10 cellular contexts compared by ENCODE assay signal in the genomic region with DNA sequence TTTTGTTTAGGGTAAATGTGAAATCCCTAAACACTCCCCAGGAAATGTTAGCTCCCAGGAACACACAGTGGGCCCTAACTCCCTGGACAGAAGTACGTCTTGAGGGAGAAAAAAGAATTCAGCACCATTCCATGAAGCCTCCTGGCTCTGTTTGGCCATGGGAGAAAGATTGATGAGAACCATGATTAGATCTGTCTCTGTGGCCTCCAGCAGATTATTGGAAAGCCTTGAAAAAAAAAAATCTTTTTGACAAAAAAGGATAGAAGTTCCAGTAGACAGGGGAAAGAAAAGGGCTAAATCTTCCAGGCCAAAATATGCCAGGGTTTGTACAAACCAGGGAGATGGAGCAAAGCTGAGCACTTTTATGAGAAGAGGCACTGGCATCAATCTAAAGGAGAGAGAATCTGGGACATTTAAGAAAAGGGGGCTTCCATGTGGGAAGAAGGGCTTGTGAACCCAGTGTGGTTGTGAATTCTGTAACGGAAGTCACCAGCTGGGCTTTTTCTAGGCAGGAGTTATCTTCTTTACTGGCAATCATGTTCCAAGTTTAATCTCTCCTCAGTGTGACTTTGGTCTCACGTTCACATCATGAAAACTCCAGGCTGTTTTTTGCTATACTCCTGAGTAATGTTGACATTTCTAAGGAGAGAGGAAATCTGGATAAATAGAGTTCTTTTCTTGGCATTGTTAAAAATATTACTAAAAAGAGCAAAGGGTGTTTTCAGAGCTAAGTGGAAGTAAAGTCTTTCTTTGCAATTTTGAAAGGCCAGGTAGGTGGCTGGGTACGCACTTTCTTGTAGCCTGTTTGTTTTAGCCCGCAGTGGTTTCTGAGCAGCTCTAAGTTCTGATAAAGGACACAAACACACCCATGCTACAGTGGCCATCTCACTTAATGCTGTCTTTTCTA.
A peak's percentile ranks its signal among the peaks of the same experiment; 100 is the strongest.
DNase-seq lines count a peak whose midpoint lies in the region; ATAC-seq and TF ChIP-seq lines count a peak whose summit lies in the region.
"Had no signal": no experiment of that assay in that cellular context is flagged by ENCODE, and none has a peak within 500 bp of the region (broad histone marks: within the 10 kb centered on the region; RNA-seq: fewer than 3 reads in every experiment).

No MANE protein-coding gene starts in this region.

- H3K4me1 Mint-ChIP-seq in endothelial cell (ENCODE audit: unreplicated experiment) = peaks cover 86% of the 10 kb centered on the region

- intact Hi-C loops in lower leg skin (cut with DNase I; ENCODE audit: low total_unique reads) = loop anchor here (5.0 to 10.0 kb wide), 3 partner anchors 302 to 571 kb away; no protein-coding TSS in a partner anchor

- no peaks in the 10 kb centered on the region for H3K36me3 Mint-ChIP-seq in endothelial cell (ENCODE audit: low read depth, unreplicated experiment)

- no peak overlapping the region for H3K4me3 ChIP-seq in RWPE2 (ENCODE audit: severe bottlenecking)
- no peak overlapping the region for H3K4me3 ChIP-seq in mesodermal cell (ENCODE audit: extremely low read depth, insufficient read depth, low read length, poor library complexity, severe bottlenecking)
- no peak overlapping the region for H3K4me3 ChIP-seq in thymus (ENCODE audit: low read length)
- H3K4me3 ChIP-seq in lower leg skin (ENCODE audit: low read depth, poor library complexity, severe bottlenecking) = no peak overlapping the region

- H3K4me3 Mint-ChIP-seq in endothelial cell (ENCODE audit: unreplicated experiment) = no peak overlapping the region

- TF ChIP-seq POLR2A in lower leg skin (IDR thresholded peaks at IDR 0.05) = no peak

- DNase-seq in RWPE2 (ENCODE audit: low spot score) (no peak), endothelial cell (ENCODE audit: low spot score) (no peak), NCI-H526 treated with DMSO at 0.1 percent for 48 hours (lab: John Stamatoyannopoulos, UW) (no peak), lower leg skin (ENCODE audit: low spot score in 2 of 2) (no peak), GF-D8 (lab: John Stamatoyannopoulos, UW) (no peak)
- DNase-seq: activated gamma-delta T cell treated with Interleukin-2 at 50 U/mL for 16 hours, NCI-H345 had no signal

- 73 to 74% methylated on average over 4 of the region's 5 CpGs for WGBS in mesodermal cell (ENCODE audit: insufficient coverage in 2 of 2), 2 experiments
- WGBS in thymus = 88% methylated on average over 5 of the region's 5 CpGs
- 35 to 36% methylated on average over 5 of the region's 5 CpGs for WGBS in lower leg skin, 2 donors

- no peaks in the 10 kb centered on the region for H3K9me3 ChIP-seq in RWPE2 (ENCODE audit: severe bottlenecking)
- no peaks in the 10 kb centered on the region for H3K9me3 ChIP-seq in mesodermal cell (ENCODE audit: control insufficient read depth, low read length)
- no peaks in the 10 kb centered on the region for H3K9me3 ChIP-seq in thymus (ENCODE audit: control insufficient read depth)

- no peak for TF ChIP-seq CTCF in RWPE2 (IDR thresholded peaks at IDR 0.05; ENCODE audit: poor library complexity, severe bottlenecking)
- TF ChIP-seq CTCF in endothelial cell (IDR thresholded peaks at IDR 0.05; ENCODE audit: unreplicated experiment) = no peak
- no peak for TF ChIP-seq CTCF in lower leg skin (IDR thresholded peaks at IDR 0.05)

- ATAC-seq in RWPE2 (ENCODE audit: low read depth) (no peak), HG03039 (IDR thresholded peaks at IDR 0.05; ENCODE audit: unreplicated experiment) (no peak)

- peaks cover 54% of the 10 kb centered on the region for H3K4me1 ChIP-seq in RWPE2 (ENCODE audit: insufficient read depth, poor library complexity, severe bottlenecking)
- H3K4me1 ChIP-seq in mesodermal cell (ENCODE audit: control insufficient read depth, insufficient read depth, low read length, poor library complexity, severe bottlenecking) = peaks cover 63% of the 10 kb centered on the region
- peaks cover 7% of the 10 kb centered on the region for H3K4me1 ChIP-seq in thymus (ENCODE audit: control insufficient read depth, insufficient read depth, low read length)

- H3K36me3 ChIP-seq in RWPE2 (ENCODE audit: low read depth) (no peaks in the 10 kb centered on the region), mesodermal cell (ENCODE audit: control insufficient read depth, insufficient read depth, low read length) (no peaks in the 10 kb centered on the region), thymus (ENCODE audit: control insufficient read depth, insufficient read depth) (no peaks in the 10 kb centered on the region)

- no peaks in the 10 kb centered on the region for H3K9me3 Mint-ChIP-seq in endothelial cell (ENCODE audit: unreplicated experiment)

- H3K27me3 ChIP-seq in RWPE2 (ENCODE audit: insufficient read depth, poor library complexity, severe bottlenecking) (no peaks in the 10 kb centered on the region), thymus (ENCODE audit: control insufficient read depth, insufficient read depth) (no peaks in the 10 kb centered on the region)

- peaks cover 3% of the 10 kb centered on the region for H3K27me3 Mint-ChIP-seq in endothelial cell (ENCODE audit: unreplicated experiment)

- peak overlapping the region; percentile 83 for H3K27ac ChIP-seq in RWPE2 (ENCODE audit: poor library complexity, severe bottlenecking)
- H3K27ac ChIP-seq in mesodermal cell (ENCODE audit: low read depth, low read length, severe bottlenecking) = peak overlapping the region; percentile 76
- peak overlapping the region; percentile 68 for H3K27ac ChIP-seq in thymus (ENCODE audit: low read depth)

- H3K27ac Mint-ChIP-seq in endothelial cell (ENCODE audit: unreplicated experiment) = peak overlapping the region; percentile 84
